16 cellular contexts compared by ENCODE assay signal in the genomic region with DNA sequence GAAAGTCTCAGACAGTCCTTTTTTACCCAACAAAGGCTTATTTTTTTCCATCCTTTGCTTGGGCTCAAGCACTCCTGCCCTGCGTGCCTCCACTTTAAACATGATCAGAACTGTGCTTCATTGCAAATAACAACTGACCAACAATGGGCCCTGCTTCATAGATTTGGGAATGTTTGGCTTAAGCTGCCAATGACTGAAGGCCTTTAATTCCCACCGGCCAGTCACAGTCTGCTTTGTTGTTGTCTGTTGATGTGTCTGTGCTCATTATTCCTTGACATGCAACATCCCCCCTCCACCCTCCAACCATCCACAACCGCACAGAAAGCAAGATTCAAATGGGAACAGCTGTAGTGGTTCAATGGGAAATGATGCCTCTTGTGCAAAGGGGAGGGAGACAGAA. TPM values are rescaled to one million over a fixed set of nuclear protein-coding genes. Genes with fewer than 3 reads are reported as not detected.
DNase-seq lines count a peak whose midpoint lies in the region; ATAC-seq, FAIRE-seq and TF ChIP-seq lines count a peak whose summit lies in the region.
"Had no signal": no experiment of that assay in that cellular context is flagged by ENCODE, and none has a peak within 500 bp of the region (broad histone marks: within the 10 kb centered on the region; RNA-seq: fewer than 3 reads in every experiment).

No MANE protein-coding gene starts in this region.

- peaks cover 12% of the 10 kb centered on the region for H3K36me3 Mint-ChIP-seq in neural crest cell (ENCODE audit: low read depth)
- H3K36me3 Mint-ChIP-seq in stimulated activated memory B cell treated with anti-CD40 and anti-IgM and Interleukin-4, amounts not matched to agents 10 μg/mL and 1 μg/mL and 100 μg/mL, for 72 hours, result peaks cover 5% of the 10 kb centered on the region
- H3K36me3 Mint-ChIP-seq: IgD-negative memory B cell had no signal

- in situ Hi-C loops in G401 (cut with HindIII; ENCODE audit: low sequenced_read_pairs), result no loop called here
- in situ Hi-C loops in SK-MEL-5 (cut with HindIII; ENCODE audit: low pct_unique_long_range_greater_than_20kb, low sequenced_read_pairs), result no loop called here

- H3K4me1 Mint-ChIP-seq in neural crest cell, result peaks cover 34% of the 10 kb centered on the region
- no peaks in the 10 kb centered on the region for H3K4me1 Mint-ChIP-seq in stimulated activated memory B cell treated with anti-CD40 and anti-IgM and Interleukin-4, amounts not matched to agents 10 μg/mL and 1 μg/mL and 100 μg/mL, for 72 hours
- H3K4me1 Mint-ChIP-seq: CD4-positive, CD25-positive, alpha-beta regulatory T cell; IgD-negative memory B cell had no signal

- no peaks in the 10 kb centered on the region for H3K27me3 ChIP-seq in ectodermal cell (ENCODE audit: control insufficient read depth, insufficient read depth, low read length, poor library complexity, severe bottlenecking)
- no peaks in the 10 kb centered on the region for H3K27me3 ChIP-seq in small intestine (ENCODE audit: control insufficient read depth in 2 of 2, insufficient read depth in 2 of 2, low read length in 2 of 2)
- H3K27me3 ChIP-seq: BLaER1 treated with 17β-estradiol and CSF1 and Interleukin-3, amounts not matched to agents 10 nM and 100 nM had no signal

- H3K27ac Mint-ChIP-seq in neural crest cell (ENCODE audit: unreplicated experiment), result no peak overlapping the region
- no peak overlapping the region for H3K27ac Mint-ChIP-seq in stimulated activated memory B cell treated with anti-CD40 and anti-IgM and Interleukin-4, amounts not matched to agents 10 μg/mL and 1 μg/mL and 100 μg/mL, for 72 hours
- H3K27ac Mint-ChIP-seq: CD4-positive, CD25-positive, alpha-beta regulatory T cell; IgD-negative memory B cell had no signal

- H3K27me3 Mint-ChIP-seq in neural crest cell (ENCODE audit: low read depth), result peaks cover 7% of the 10 kb centered on the region
- H3K27me3 Mint-ChIP-seq in stimulated activated memory B cell treated with anti-CD40 and anti-IgM and Interleukin-4, amounts not matched to agents 10 μg/mL and 1 μg/mL and 100 μg/mL, for 72 hours, result peaks cover 8% of the 10 kb centered on the region
- H3K27me3 Mint-ChIP-seq: CD4-positive, CD25-positive, alpha-beta regulatory T cell; IgD-negative memory B cell had no signal

- H3K9me3 ChIP-seq in ectodermal cell (ENCODE audit: control insufficient read depth, low read length), result no peaks in the 10 kb centered on the region
- H3K9me3 ChIP-seq in small intestine (ENCODE audit: control insufficient read depth, low read depth), result no peaks in the 10 kb centered on the region
- H3K9me3 ChIP-seq: BLaER1 treated with 17β-estradiol and CSF1 and Interleukin-3, amounts not matched to agents 10 nM and 100 nM had no signal

- H3K9me3 Mint-ChIP-seq in neural crest cell, result no peaks in the 10 kb centered on the region
- no peaks in the 10 kb centered on the region for H3K9me3 Mint-ChIP-seq in stimulated activated memory B cell treated with anti-CD40 and anti-IgM and Interleukin-4, amounts not matched to agents 10 μg/mL and 1 μg/mL and 100 μg/mL, for 72 hours

- TF ChIP-seq CTCF in neural crest cell (conservative IDR thresholded peaks at IDR 0.05), result no peak

- no peak for FAIRE-seq in small intestine (lab: Jason Lieb, UNC)
- FAIRE-seq: G401.6, GM19239, H54 had no signal

- DNase-seq in G401 (ENCODE audit: low spot score), result peak; percentile 44
- DNase-seq in SK-MEL-5 (ENCODE audit: low read depth, low spot score), result peak; percentile 4
- no peak for DNase-seq in neural crest cell (ENCODE audit: low read depth, low spot score)
- DNase-seq in DMS79 (lab: John Stamatoyannopoulos, UW), result no peak
- DNase-seq in small intestine, result no peak
- DNase-seq: ACHN; CD4-positive, CD25-positive, alpha-beta regulatory T cell had no signal

- 59 to 63% methylated on average over 2 to 3 of the region's 3 CpGs for WGBS in ectodermal cell, 2 experiments
- 82 to 90% (median 83%) methylated on average over 3 of the region's 3 CpGs for WGBS in small intestine, 3 donors

- peak overlapping the region; percentile 49 for H3K4me3 Mint-ChIP-seq in neural crest cell
- H3K4me3 Mint-ChIP-seq in stimulated activated memory B cell treated with anti-CD40 and anti-IgM and Interleukin-4, amounts not matched to agents 10 μg/mL and 1 μg/mL and 100 μg/mL, for 72 hours, result no peak overlapping the region
- H3K4me3 Mint-ChIP-seq: CD4-positive, CD25-positive, alpha-beta regulatory T cell; IgD-negative memory B cell had no signal

- H3K36me3 ChIP-seq in ectodermal cell (ENCODE audit: control insufficient read depth, insufficient read depth, low read length) (peaks cover 12% of the 10 kb centered on the region), small intestine (ENCODE audit: control insufficient read depth in 2 of 2, insufficient read depth in 2 of 2, low read length in 2 of 2) (no peaks in the 10 kb centered on the region)

- ATAC-seq in HG02763 (IDR thresholded peaks at IDR 0.05; ENCODE audit: unreplicated experiment), result no peak
- no peak for ATAC-seq in stimulated activated memory B cell treated with anti-CD40 and anti-IgM and Interleukin-4, amounts not matched to agents 10 μg/mL and 1 μg/mL and 100 μg/mL, for 72 hours
- ATAC-seq: HCT116 had no signal

- H3K27ac ChIP-seq in ectodermal cell (ENCODE audit: insufficient read depth, low read depth, low read length, poor library complexity, severe bottlenecking) (peak overlapping the region; percentile 64), small intestine (ENCODE audit: low read depth in 1 of 2, low read length in 1 of 2) (no peak overlapping the region)
- H3K27ac ChIP-seq: BLaER1 treated with 17β-estradiol and CSF1 and Interleukin-3, amounts not matched to agents 10 nM and 100 nM had no signal

- peaks cover 4% of the 10 kb centered on the region for H3K4me1 ChIP-seq in ectodermal cell (ENCODE audit: control insufficient read depth, insufficient read depth, low read length)
- no peaks in the 10 kb centered on the region for H3K4me1 ChIP-seq in small intestine (ENCODE audit: control insufficient read depth in 2 of 2, insufficient read depth in 1 of 2, low read depth in 1 of 2, low read length in 1 of 2)
- H3K4me1 ChIP-seq: BLaER1 treated with 17β-estradiol and CSF1 and Interleukin-3, amounts not matched to agents 10 nM and 100 nM had no signal

- no peak overlapping the region for H3K4me3 ChIP-seq in ectodermal cell (ENCODE audit: insufficient read depth, low read depth, low read length)
- H3K4me3 ChIP-seq in small intestine (ENCODE audit: low read depth in 1 of 2, low read length in 2 of 2), result no peak overlapping the region
- H3K4me3 ChIP-seq: BLaER1 treated with 17β-estradiol and CSF1 and Interleukin-3, amounts not matched to agents 10 nM and 100 nM had no signal

RNA-seq across cellular contexts. Expression of gene PAX6, which starts 23.1 kb away (rescaled TPM):
- total RNA-seq in G401 (2014; rRNA removed; shearing (Covaris generic)), result 2.7 and 3.8 TPM in 2 replicates
- total RNA-seq in SK-MEL-5 (2014; rRNA removed; shearing (Covaris generic)), result 0.13 and 0.98 TPM in 2 replicates
- polyA plus RNA-seq in SK-MEL-5 (2015; cell fraction: cytosol; rRNA removed), result 0.60 and 0.70 TPM in 2 replicates
- polyA plus RNA-seq in SK-MEL-5 (2015; cell fraction: nucleus; rRNA removed), result 2.2 and 5.8 TPM in 2 replicates
- 114 TPM for polyA plus RNA-seq in ectodermal cell (2013, experiment 1 of 4)
- polyA plus RNA-seq in ectodermal cell (2013, experiment 2 of 4), result 182 TPM
- 124 TPM for polyA plus RNA-seq in ectodermal cell (2013, experiment 3 of 4)
- polyA plus RNA-seq in ectodermal cell (2013, experiment 4 of 4), result 170 TPM
- 83.7 and 86.7 TPM in 2 replicates for total RNA-seq in neural crest cell
- 1 to 10 TPM in 1 of 3 donors, under 1 TPM in 2; 0.88 to 1.4 (median 0.89) TPM for polyA plus RNA-seq in small intestine
- total RNA-seq: CD4-positive, CD25-positive, alpha-beta regulatory T cell had no signal
- polyA plus RNA-seq: CD4-positive, CD25-positive, alpha-beta regulatory T cell; IgD-negative memory B cell had no signal

Comparison
In these comparisons a context has a peak if more than half of its experiments do, and no peak if none do; other contexts are left out.
1. DNase-seq: peak in G401 (single experiment) and SK-MEL-5 (single experiment); none in neural crest cell (single experiment), DMS79 (single experiment) and small intestine (single experiment).
2. RNA of gene PAX6, which starts 23.1 kb away (total RNA-seq): 83.7 to 86.7 TPM in neural crest cell; 2.7 to 3.8 TPM in G401 and 0.13 to 0.98 TPM in SK-MEL-5; every median in the first group is over 10 times any median in the second.